ENCODE assay signal across 8 cellular contexts in the genomic region with DNA sequence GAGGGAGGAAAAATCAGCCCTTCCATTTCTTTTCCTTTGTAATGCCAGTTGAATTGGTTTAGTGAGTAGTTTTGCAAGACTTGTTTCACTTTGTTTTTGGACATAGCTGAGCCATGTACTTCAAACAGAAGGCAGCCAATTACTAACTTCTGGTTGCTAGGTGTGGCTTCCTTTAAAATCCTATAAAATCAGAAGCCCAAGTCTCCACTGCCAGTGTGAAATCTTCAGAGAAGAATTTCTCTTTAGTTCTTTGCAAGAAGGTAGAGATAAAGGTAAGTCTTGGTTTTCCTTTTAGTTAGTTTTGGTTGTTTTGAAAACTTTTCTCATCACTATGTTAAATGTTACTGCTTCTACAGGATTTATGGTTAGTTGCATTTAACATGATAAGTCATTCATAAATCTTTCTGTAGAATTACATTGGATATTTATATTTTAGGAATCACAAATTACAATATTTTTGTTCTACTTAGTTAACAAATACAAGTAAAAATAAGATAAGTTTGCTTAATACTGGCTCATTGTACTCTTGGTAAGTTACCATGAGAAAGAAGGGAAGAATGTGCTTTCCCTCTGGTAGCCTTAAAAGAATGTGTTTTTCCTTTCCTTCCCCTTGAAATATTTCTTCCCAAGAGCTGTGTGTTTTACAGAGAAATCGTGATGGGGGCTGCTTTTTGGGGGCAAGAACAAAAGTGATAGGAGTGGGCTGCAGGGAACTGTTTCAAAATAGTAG. TPM values are rescaled to one million over a fixed set of nuclear protein-coding genes. Genes with fewer than 3 reads are reported as not detected.
A peak's percentile ranks its signal among the peaks of the same experiment; 100 is the strongest.
DNase-seq lines count a peak whose midpoint lies in the region; ATAC-seq and TF ChIP-seq lines count a peak whose summit lies in the region.

A gene with protein sequence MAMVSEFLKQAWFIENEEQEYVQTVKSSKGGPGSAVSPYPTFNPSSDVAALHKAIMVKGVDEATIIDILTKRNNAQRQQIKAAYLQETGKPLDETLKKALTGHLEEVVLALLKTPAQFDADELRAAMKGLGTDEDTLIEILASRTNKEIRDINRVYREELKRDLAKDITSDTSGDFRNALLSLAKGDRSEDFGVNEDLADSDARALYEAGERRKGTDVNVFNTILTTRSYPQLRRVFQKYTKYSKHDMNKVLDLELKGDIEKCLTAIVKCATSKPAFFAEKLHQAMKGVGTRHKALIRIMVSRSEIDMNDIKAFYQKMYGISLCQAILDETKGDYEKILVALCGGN (plus strand): TSS at position 213 of the 730 bp plus-strand sequence. CDS start 6,671 bp downstream, outside the sequence.

- H3K4me3 Mint-ChIP-seq in activated CD4-positive, alpha-beta T cell treated with anti-CD3 and anti-CD28 coated beads for 36 hours, result peak within 1 kb of the TSS; percentile 70
- H3K4me3 Mint-ChIP-seq in T-helper 1 cell treated with Interleukin-12 subunit alpha and Interleukin-12 subunit beta and Interleukin-4 antibody, amounts not matched to agents 30 μg/mL and 1 μg/mL, for 36 hours, result peak within 1 kb of the TSS; percentile 94
- peak within 1 kb of the TSS; percentile 63 to 80 (median 76) for H3K4me3 Mint-ChIP-seq in nephron

- H3K36me3 Mint-ChIP-seq in activated CD4-positive, alpha-beta T cell treated with anti-CD3 and anti-CD28 coated beads for 36 hours (ENCODE audit: low read depth), result no peaks in the 10 kb centered on the region
- H3K36me3 Mint-ChIP-seq in T-helper 1 cell treated with Interleukin-12 subunit alpha and Interleukin-12 subunit beta and Interleukin-4 antibody, amounts not matched to agents 30 μg/mL and 1 μg/mL, for 36 hours (ENCODE audit: low read depth), result peaks cover 14% of the 10 kb centered on the region
- no peaks in the 10 kb centered on the region for H3K36me3 Mint-ChIP-seq in nephron (ENCODE audit: low read depth)

- H3K9me3 Mint-ChIP-seq in activated CD4-positive, alpha-beta T cell treated with anti-CD3 and anti-CD28 coated beads for 36 hours (ENCODE audit: low read depth), result no peaks in the 10 kb centered on the region
- H3K9me3 Mint-ChIP-seq in T-helper 1 cell treated with Interleukin-12 subunit alpha and Interleukin-12 subunit beta and Interleukin-4 antibody, amounts not matched to agents 30 μg/mL and 1 μg/mL, for 36 hours, result no peaks in the 10 kb centered on the region
- no peaks in the 10 kb centered on the region for H3K9me3 Mint-ChIP-seq in nephron

- peak; percentile 20 for ATAC-seq in activated CD4-positive, alpha-beta T cell treated with anti-CD3 and anti-CD28 coated beads for 36 hours
- ATAC-seq in GM19463 (IDR thresholded peaks at IDR 0.05; ENCODE audit: unreplicated experiment), result no peak

- TF ChIP-seq CTCF in epithelial cell of proximal tubule (conservative IDR thresholded peaks at IDR 0.05; ENCODE audit: low read depth, low read length) (no peak), nephron (IDR thresholded peaks at IDR 0.05; ENCODE audit: unreplicated experiment in 3 of 3) (no peak)

- CTCF ChIA-PET in activated CD4-positive, alpha-beta T cell treated with anti-CD3 and anti-CD28 coated beads for 36 hours (lab: Charles Lee), result interaction anchor here (1.2 to 3.3 kb wide), 2 partner anchors 19 to 33 kb away, joined by 7 to 12 read pairs; no protein-coding TSS in a partner anchor

- no peaks in the 10 kb centered on the region for H3K27me3 Mint-ChIP-seq in activated CD4-positive, alpha-beta T cell treated with anti-CD3 and anti-CD28 coated beads for 36 hours
- no peaks in the 10 kb centered on the region for H3K27me3 Mint-ChIP-seq in T-helper 1 cell treated with Interleukin-12 subunit alpha and Interleukin-12 subunit beta and Interleukin-4 antibody, amounts not matched to agents 30 μg/mL and 1 μg/mL, for 36 hours (ENCODE audit: low read depth)
- no peaks in the 10 kb centered on the region for H3K27me3 Mint-ChIP-seq in nephron (ENCODE audit: low read depth)

- POLR2A ChIA-PET in activated CD4-positive, alpha-beta T cell treated with anti-CD3 and anti-CD28 coated beads for 36 hours (lab: Charles Lee), result interaction anchor here (1.0 kb wide), 1 partner anchor 9 kb away, joined by 3 read pairs; no protein-coding TSS in a partner anchor

- intact Hi-C loops in activated CD4-positive, alpha-beta T cell treated with anti-CD3 and anti-CD28 coated beads for 36 hours (cut with DNase I, micrococcal nuclease), result loop anchor here (5.0 to 10.0 kb wide), 6 partner anchors 65 to 1993 kb away; a partner anchor contains a TSS
- intact Hi-C loops in head of caudate nucleus (cut with DNase I), result no loop called here

- H3K4me1 Mint-ChIP-seq in activated CD4-positive, alpha-beta T cell treated with anti-CD3 and anti-CD28 coated beads for 36 hours, result peaks cover 81% of the 10 kb centered on the region
- peaks cover 70% of the 10 kb centered on the region for H3K4me1 Mint-ChIP-seq in T-helper 1 cell treated with Interleukin-12 subunit alpha and Interleukin-12 subunit beta and Interleukin-4 antibody, amounts not matched to agents 30 μg/mL and 1 μg/mL, for 36 hours (ENCODE audit: low read depth)
- H3K4me1 Mint-ChIP-seq in nephron, result peaks cover 33% of the 10 kb centered on the region

- H3K4me3 ChIP-seq in epithelial cell of proximal tubule (ENCODE audit: low read depth, low read length), result peak within 1 kb of the TSS; percentile 83

- peak within 1 kb of the TSS; percentile 81 for H3K27ac Mint-ChIP-seq in activated CD4-positive, alpha-beta T cell treated with anti-CD3 and anti-CD28 coated beads for 36 hours
- H3K27ac Mint-ChIP-seq in T-helper 1 cell treated with Interleukin-12 subunit alpha and Interleukin-12 subunit beta and Interleukin-4 antibody, amounts not matched to agents 30 μg/mL and 1 μg/mL, for 36 hours, result peak within 1 kb of the TSS; percentile 91
- H3K27ac Mint-ChIP-seq in nephron, result peak within 1 kb of the TSS; percentile 84 to 92 (median 88)

- DNase-seq in activated CD4-positive, alpha-beta T cell treated with anti-CD3 and anti-CD28 coated beads for 36 hours, result no peak
- DNase-seq in activated CD4-positive, alpha-beta T cell treated with anti-CD3 and anti-CD28 coated beads for 48 hours, result no peak
- peak; percentile 70 for DNase-seq in epithelial cell of proximal tubule (ENCODE audit: low read depth)
- DNase-seq in activated gamma-delta T cell (lab: John Stamatoyannopoulos, UW), result no peak
- no peak for DNase-seq in head of caudate nucleus

RNA-seq across cellular contexts. Expression of the gene that starts here (rescaled TPM):
- 10 to 100 TPM; 26.0 to 30.9 TPM for total RNA-seq in activated CD4-positive, alpha-beta T cell treated with anti-CD3 and anti-CD28 coated beads for 36 hours
- total RNA-seq in epithelial cell of proximal tubule, result 309 and 383 TPM in 2 replicates
